In genomic region chr1:84146375-84147032, GRCh38 we compare ENCODE assay signal across 9 cellular contexts. TPM values are rescaled to one million over a fixed set of nuclear protein-coding genes. Genes with fewer than 3 reads are reported as not detected.
DNase-seq lines count a peak whose midpoint lies in the region; ATAC-seq and TF ChIP-seq lines count a peak whose summit lies in the region.
"Had no signal": no experiment of that assay in that cellular context is flagged by ENCODE, and none has a peak within 500 bp of the region (broad histone marks: within the 10 kb centered on the region; RNA-seq: fewer than 3 reads in every experiment).

No MANE protein-coding gene starts in this region.

- no peak overlapping the region for H3K27ac ChIP-seq in thoracic aorta
- H3K27ac ChIP-seq: C4-2B had no signal

- no peaks in the 10 kb centered on the region for H3K36me3 ChIP-seq in thoracic aorta

- peak; percentile 76 to 78 for ATAC-seq in activated T-cell treated with anti-CD3 and anti-CD28 coated beads, Interleukin-2, amount 50 U/mL, for 4 hours
- peak; percentile 38 for ATAC-seq in esophagus mucosa
- ATAC-seq in thoracic aorta (ENCODE audit: insufficient number of reproducible peaks, low FRiP score, low read depth) = no peak
- ATAC-seq in HG03280 (IDR thresholded peaks at IDR 0.05; ENCODE audit: unreplicated experiment) = no peak

- peak overlapping the region; percentile 52 for H3K4me3 ChIP-seq in thoracic aorta
- no peak overlapping the region for H3K4me3 ChIP-seq in lower leg skin (ENCODE audit: low read depth, poor library complexity, severe bottlenecking)

- intact Hi-C loops in lower leg skin (cut with DNase I; ENCODE audit: low total_unique reads) = no loop called here

- TF ChIP-seq CTCF in thoracic aorta (IDR thresholded peaks at IDR 0.05) = no peak
- TF ChIP-seq CTCF in lower leg skin (IDR thresholded peaks at IDR 0.05) = no peak

- no peaks in the 10 kb centered on the region for H3K27me3 Mint-ChIP-seq in activated T-cell treated with anti-CD3 and anti-CD28 coated beads, Interleukin-2, amount 50 U/mL, for 4 hours (ENCODE audit: low read depth)

- peak overlapping the region; percentile 87 for H3K4me3 Mint-ChIP-seq in activated T-cell treated with anti-CD3 and anti-CD28 coated beads, Interleukin-2, amount 50 U/mL, for 4 hours

- peaks cover 5% of the 10 kb centered on the region for H3K36me3 Mint-ChIP-seq in activated T-cell treated with anti-CD3 and anti-CD28 coated beads, Interleukin-2, amount 50 U/mL, for 4 hours (ENCODE audit: insufficient read depth)

- TF ChIP-seq POLR2A in lower leg skin (IDR thresholded peaks at IDR 0.05) = no peak

- H3K27me3 ChIP-seq in thoracic aorta (replicated peaks; ENCODE audit: insufficient read depth) = no peaks in the 10 kb centered on the region

- DNase-seq in activated T-cell treated with anti-CD3 and anti-CD28 coated beads, Interleukin-2, amount 50 U/mL, for 4 hours = no peak
- no peak for DNase-seq in activated T-cell treated with anti-CD3 and anti-CD28 coated beads, Interleukin-2, amount 50 U/mL, for 1 hour
- DNase-seq in RKO (ENCODE audit: low spot score) (peak; percentile 37), thoracic aorta (ENCODE audit: low spot score) (no peak), lower leg skin (ENCODE audit: low spot score in 2 of 2) (no peak), SHP77 (lab: John Stamatoyannopoulos, UW) (no peak)

- H3K4me1 ChIP-seq in thoracic aorta (ENCODE audit: control insufficient read depth in 1 of 2, low read depth in 2 of 2) = no peaks in the 10 kb centered on the region

- 77 to 83% methylated on average over 4 of the region's 4 CpGs for WGBS in lower leg skin, 2 donors

- no peaks in the 10 kb centered on the region for H3K9me3 ChIP-seq in thoracic aorta

- H3K4me1 Mint-ChIP-seq in activated T-cell treated with anti-CD3 and anti-CD28 coated beads, Interleukin-2, amount 50 U/mL, for 4 hours (ENCODE audit: low read depth) = peaks cover 74% of the 10 kb centered on the region

- H3K9me3 Mint-ChIP-seq in activated T-cell treated with anti-CD3 and anti-CD28 coated beads, Interleukin-2, amount 50 U/mL, for 4 hours = no peaks in the 10 kb centered on the region

RNA-seq across cellular contexts. Expression of gene PRKACB, which starts 2.4 kb away (rescaled TPM):
- 10 to 100 TPM; 14.6 to 17.4 (median 15.0) TPM for total RNA-seq in activated T-cell treated with anti-CD3 and anti-CD28 coated beads, Interleukin-2, amount 50 U/mL, for 4 hours
- total RNA-seq in esophagus mucosa (13.4 TPM), thoracic aorta (10 to 100 TPM; 27.3 to 32.2 TPM), lower leg skin (10 to 100 TPM in 1 of 4 donors, 1 to 10 TPM in 3; 4.4 to 12.3 (median 5.7) TPM)

Comparison
In these comparisons a context has a peak if more than half of its experiments do, and no peak if none do; other contexts are left out.
1. ATAC-seq: peak in activated T-cell treated with anti-CD3 and anti-CD28 coated beads, Interleukin-2, amount 50 U/mL, for 4 hours (2 of 2) and esophagus mucosa (single experiment); none in thoracic aorta (single experiment) and HG03280 (single experiment).